Comparison of ENCODE assay signal across 1 cellular context in the genomic region with DNA sequence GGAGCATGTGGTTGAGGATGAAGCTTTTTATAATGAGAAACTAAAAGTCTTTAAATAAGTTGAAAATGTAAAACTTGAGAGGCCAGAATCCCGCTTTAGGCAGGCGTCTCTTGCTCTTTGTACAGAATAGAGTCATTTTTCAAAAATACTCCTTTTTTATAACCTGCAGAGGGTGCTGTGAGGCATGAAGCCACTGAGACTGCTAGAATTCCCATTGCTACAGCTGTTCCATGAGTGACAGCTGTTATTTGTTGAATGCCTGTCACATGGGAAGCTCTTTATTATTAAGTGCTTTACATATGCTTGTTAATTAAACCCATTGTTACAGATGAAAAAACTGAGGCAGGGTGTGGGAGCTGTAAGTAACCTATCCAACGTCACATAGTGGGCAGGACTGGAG.
TF ChIP-seq lines count a peak whose summit lies in the region.

No MANE protein-coding gene starts in this region.

TF ChIP-seq in HepG2, 621 proteins besides CTCF, POLR2A, EP300 and RAD21:
- no peak for TF ChIP-seq ZNF572 (CRISPR knock-in tag; IDR thresholded peaks at IDR 0.05)
- peak; percentile 45 for TF ChIP-seq STAG1 (CRISPR knock-in tag; IDR thresholded peaks at IDR 0.05)
- TF ChIP-seq ZNF629 (CRISPR knock-in tag; conservative IDR thresholded peaks at IDR 0.05), result 0 out of 2 replicates have a peak, but pooled peaks have one; percentile 18
- TF ChIP-seq, protein P1, sequence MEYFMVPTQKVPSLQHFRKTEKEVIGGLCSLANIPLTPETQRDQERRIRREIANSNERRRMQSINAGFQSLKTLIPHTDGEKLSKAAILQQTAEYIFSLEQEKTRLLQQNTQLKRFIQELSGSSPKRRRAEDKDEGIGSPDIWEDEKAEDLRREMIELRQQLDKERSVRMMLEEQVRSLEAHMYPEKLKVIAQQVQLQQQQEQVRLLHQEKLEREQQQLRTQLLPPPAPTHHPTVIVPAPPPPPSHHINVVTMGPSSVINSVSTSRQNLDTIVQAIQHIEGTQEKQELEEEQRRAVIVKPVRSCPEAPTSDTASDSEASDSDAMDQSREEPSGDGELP (IDR thresholded peaks at IDR 0.05; ENCODE audit: borderline replicate concordance, low read depth), result peak; percentile 37; the same call in 1 of the 2 replicates
